Comparison of ENCODE assay signal across 12 cellular contexts in the genomic region with DNA sequence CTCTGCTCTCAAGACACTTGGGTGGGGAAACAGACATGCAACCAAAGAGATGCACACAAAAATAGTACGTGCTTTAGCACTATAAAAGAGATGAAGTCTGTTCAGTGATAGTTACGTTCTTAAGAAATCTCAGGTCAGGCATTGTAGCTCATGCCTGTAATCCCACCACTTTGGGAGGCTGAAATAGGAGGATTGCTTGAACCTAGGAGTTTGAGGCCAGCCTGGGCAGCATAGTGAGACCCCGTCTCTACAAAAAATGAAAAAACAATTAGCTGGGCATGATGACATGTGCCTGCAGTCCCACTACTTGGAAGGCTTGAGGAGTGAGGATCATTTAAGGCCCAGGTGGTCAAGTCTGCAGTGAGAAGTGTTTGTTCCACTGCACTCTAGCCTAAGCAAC. TPM values are rescaled to one million over a fixed set of nuclear protein-coding genes. Genes with fewer than 3 reads are reported as not detected.
"Had no signal": no experiment of that assay in that cellular context is flagged by ENCODE, and none has a peak within 500 bp of the region (broad histone marks: within the 10 kb centered on the region; RNA-seq: fewer than 3 reads in every experiment).

No MANE protein-coding gene starts in this region.

- DNase-seq: GM23248, GOT3, H9, HCEC 1CT, HFFc6, IMR-90, Karpas-422, KBM-7 had no signal

- H3K9ac ChIP-seq: GM23248, KMS-11 had no signal

- H3K4me2 ChIP-seq: KMS-11 had no signal

- H3K27ac ChIP-seq: GM23248, HL-60, KMS-11 had no signal

- H3K4me3 ChIP-seq: GM23248 had no signal

- H2AFZ ChIP-seq: GM23248 had no signal

RNA-seq across cellular contexts. Expression of a gene that starts 35.4 kb away (rescaled TPM):
- total RNA-seq: H4, H9, HT1080 had no signal
- polyA plus RNA-seq: GM23248 had no signal
